10 cellular contexts compared by ENCODE assay signal in the genomic region with DNA sequence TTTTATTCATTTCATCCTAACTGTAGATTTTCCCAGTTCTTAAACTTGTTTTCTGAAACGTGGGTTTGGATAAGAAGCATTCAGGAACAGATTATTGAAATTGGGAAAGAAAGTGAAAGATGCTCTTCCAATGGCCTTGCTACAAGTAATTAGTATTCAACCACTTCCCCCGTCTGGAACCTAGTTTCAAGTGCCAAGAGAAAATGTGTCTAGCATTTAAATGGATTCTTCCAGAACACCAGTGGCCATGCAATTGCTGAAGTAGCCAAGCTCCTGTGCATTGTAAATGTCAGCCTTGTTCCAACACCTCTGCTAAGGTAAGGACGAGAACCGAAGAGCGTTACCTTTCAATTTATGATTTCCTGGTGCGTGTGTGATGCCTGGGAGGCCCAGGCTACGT.
DNase-seq lines count a peak whose midpoint lies in the region; ATAC-seq, FAIRE-seq and TF ChIP-seq lines count a peak whose summit lies in the region.
"Had no signal": no experiment of that assay in that cellular context is flagged by ENCODE, and none has a peak within 500 bp of the region (broad histone marks: within the 10 kb centered on the region; RNA-seq: fewer than 3 reads in every experiment).

No MANE protein-coding gene starts in this region.

- POLR2A ChIA-PET in CD8-positive, alpha-beta T cell (lab: Charles Lee) = interaction anchor here (1.6 kb wide), 1 partner anchor 77 kb away, joined by 6 read pairs; no protein-coding TSS in a partner anchor
- POLR2A ChIA-PET in activated B cell treated with CpG ODN at 0.5 μM for 24 hours (lab: Charles Lee) = interaction anchor here (1.2 to 2.0 kb wide), 2 partner anchors 24 to 77 kb away, joined by 7 to 9 read pairs; no protein-coding TSS in a partner anchor

- no peak overlapping the region for H2AFZ ChIP-seq in Karpas-422 (ENCODE audit: low read length)

- intact Hi-C loops in CD8-positive, alpha-beta T cell (cut with DNase I, micrococcal nuclease) = loop anchor here (1.0 to 10.0 kb wide), 4 partner anchors 69 to 224 kb away; a partner anchor contains a TSS
- intact Hi-C loops in activated B cell treated with CpG ODN at 0.5 μM for 24 hours (cut with micrococcal nuclease) (loop anchor here (1.0 kb wide), 1 partner anchor 77 kb away; no protein-coding TSS in a partner anchor), kidney (cut with DNase I) (no loop called here), vagina (cut with DNase I) (no loop called here)

- H3K4me1 Mint-ChIP-seq in CD8-positive, alpha-beta T cell (ENCODE audit: low read depth) = peaks cover 55% of the 10 kb centered on the region
- H3K4me1 Mint-ChIP-seq in activated B cell treated with CpG ODN at 0.5 μM for 24 hours = peaks cover 43% of the 10 kb centered on the region
- peaks cover 42 to 49% of the 10 kb centered on the region in 2 donors for H3K4me1 Mint-ChIP-seq in effector memory CD8-positive, alpha-beta T cell (ENCODE audit: low read depth in 2 of 2)

- no peaks in the 10 kb centered on the region for H3K36me3 ChIP-seq in CD8-positive, alpha-beta T cell (ENCODE audit: insufficient read depth, low read length)
- H3K36me3 ChIP-seq in kidney (ENCODE audit: control insufficient read depth in 1 of 2, insufficient read depth in 2 of 2, low read length in 2 of 2) (no peaks in the 10 kb centered on the region), vagina (no peaks in the 10 kb centered on the region), Karpas-422 (ENCODE audit: insufficient read depth, low read length) (no peaks in the 10 kb centered on the region)

- no peaks in the 10 kb centered on the region for H3K27me3 ChIP-seq in CD8-positive, alpha-beta T cell (ENCODE audit: insufficient read depth, low read length)
- no peaks in the 10 kb centered on the region for H3K27me3 ChIP-seq in vagina
- no peaks in the 10 kb centered on the region for H3K27me3 ChIP-seq in Karpas-422 (ENCODE audit: low read length)

- no peaks in the 10 kb centered on the region for H3K27me3 Mint-ChIP-seq in CD8-positive, alpha-beta T cell (ENCODE audit: low read depth)
- no peaks in the 10 kb centered on the region for H3K27me3 Mint-ChIP-seq in activated B cell treated with CpG ODN at 0.5 μM for 24 hours
- no peaks in the 10 kb centered on the region for H3K27me3 Mint-ChIP-seq in effector memory CD8-positive, alpha-beta T cell

- no peak for ATAC-seq in CD8-positive, alpha-beta T cell
- no peak for ATAC-seq in activated B cell treated with CpG ODN at 0.5 μM for 24 hours (ENCODE audit: low read depth)
- ATAC-seq in effector memory CD8-positive, alpha-beta T cell (replicated peaks) = no peak
- ATAC-seq: psoas muscle had no signal

- H3K9ac ChIP-seq in kidney (ENCODE audit: low read length in 2 of 2) (no peak overlapping the region), Karpas-422 (ENCODE audit: low read length) (no peak overlapping the region)

- no peak for DNase-seq in CD8-positive, alpha-beta T cell
- DNase-seq in activated B cell treated with CpG ODN at 0.5 μM for 24 hours (no peak), pons (ENCODE audit: low spot score) (peak; percentile 75), kidney (no peak), vagina (ENCODE audit: extremely low spot score in 2 of 2) (no peak), Karpas-422 (no peak)
- no peak for DNase-seq in effector memory CD8-positive, alpha-beta T cell
- DNase-seq in stimulated activated CD4-positive, alpha-beta T cell treated with anti-CD3 and anti-CD28 coated beads, Interleukin-2, amount 100 ng/mL, for 48 hours = no peak
- DNase-seq: psoas muscle had no signal

- no peaks in the 10 kb centered on the region for H3K9me3 ChIP-seq in CD8-positive, alpha-beta T cell (ENCODE audit: low read length)
- no peaks in the 10 kb centered on the region for H3K9me3 ChIP-seq in kidney (ENCODE audit: control insufficient read depth in 1 of 2, low read length in 2 of 2)
- no peaks in the 10 kb centered on the region for H3K9me3 ChIP-seq in vagina
- no peaks in the 10 kb centered on the region for H3K9me3 ChIP-seq in Karpas-422 (ENCODE audit: low read length)
- H3K9me3 ChIP-seq: psoas muscle had no signal

- H4K20me1 ChIP-seq in Karpas-422 (ENCODE audit: insufficient read depth, low read depth, low read length) = no peaks in the 10 kb centered on the region

- FAIRE-seq in kidney (lab: Jason Lieb, UNC) = no peak

- H3K27ac ChIP-seq in CD8-positive, alpha-beta T cell (ENCODE audit: low read depth, low read length) = peak overlapping the region; percentile 8
- no peak overlapping the region for H3K27ac ChIP-seq in kidney (ENCODE audit: low read depth in 2 of 2, low read length in 2 of 2)
- H3K27ac ChIP-seq in vagina = no peak overlapping the region
- H3K27ac ChIP-seq in Karpas-422 (ENCODE audit: low read length) = no peak overlapping the region
- H3K27ac ChIP-seq: psoas muscle, SK-N-MC had no signal

- TF ChIP-seq CTCF in CD8-positive, alpha-beta T cell (IDR thresholded peaks at IDR 0.05) = no peak
- TF ChIP-seq CTCF in activated B cell treated with CpG ODN at 0.5 μM for 24 hours (IDR thresholded peaks at IDR 0.05) = no peak
- TF ChIP-seq CTCF in kidney (IDR thresholded peaks at IDR 0.05; ENCODE audit: borderline replicate concordance, extremely low read depth, insufficient read depth) = no peak
- TF ChIP-seq CTCF in vagina (IDR thresholded peaks at IDR 0.05) = no peak

- H3K79me2 ChIP-seq in Karpas-422 (ENCODE audit: low read length) = no peaks in the 10 kb centered on the region

- peaks cover 40% of the 10 kb centered on the region for H3K4me1 ChIP-seq in CD8-positive, alpha-beta T cell (ENCODE audit: insufficient read depth, low read length)
- H3K4me1 ChIP-seq in kidney (ENCODE audit: control insufficient read depth in 1 of 2, insufficient read depth in 1 of 2, low read depth in 1 of 2, low read length in 2 of 2) (no peaks in the 10 kb centered on the region), vagina (peaks cover 15% of the 10 kb centered on the region), Karpas-422 (ENCODE audit: low read length) (no peaks in the 10 kb centered on the region)

- no peak overlapping the region for H3K4me3 ChIP-seq in CD8-positive, alpha-beta T cell (ENCODE audit: low read depth, low read length)
- H3K4me3 ChIP-seq in kidney (ENCODE audit: low read length in 2 of 2) (no peak overlapping the region), vagina (no peak overlapping the region), Karpas-422 (ENCODE audit: low read length) (no peak overlapping the region)
- H3K4me3 ChIP-seq: psoas muscle, SK-N-MC had no signal

- H3K36me3 Mint-ChIP-seq in CD8-positive, alpha-beta T cell = no peaks in the 10 kb centered on the region
- H3K36me3 Mint-ChIP-seq in activated B cell treated with CpG ODN at 0.5 μM for 24 hours (ENCODE audit: low read depth) = peaks cover 1% of the 10 kb centered on the region
- peaks cover 20% of the 10 kb centered on the region for H3K36me3 Mint-ChIP-seq in effector memory CD8-positive, alpha-beta T cell (ENCODE audit: insufficient read depth)

- no peak overlapping the region for H3K4me3 Mint-ChIP-seq in CD8-positive, alpha-beta T cell
- peak overlapping the region; percentile 24 for H3K4me3 Mint-ChIP-seq in activated B cell treated with CpG ODN at 0.5 μM for 24 hours
- H3K4me3 Mint-ChIP-seq in effector memory CD8-positive, alpha-beta T cell = peak overlapping the region; percentile 67 to 70

- H3K4me2 ChIP-seq in Karpas-422 (ENCODE audit: low read depth, low read length, poor library complexity, severe bottlenecking) = no peak overlapping the region

- no peaks in the 10 kb centered on the region for H3K9me2 ChIP-seq in Karpas-422 (replicated peaks; ENCODE audit: insufficient read depth, low read length)

- peak overlapping the region; percentile 92 for H3K27ac Mint-ChIP-seq in CD8-positive, alpha-beta T cell
- H3K27ac Mint-ChIP-seq in activated B cell treated with CpG ODN at 0.5 μM for 24 hours = peak overlapping the region; percentile 73
- peak overlapping the region; percentile 96 to 98 for H3K27ac Mint-ChIP-seq in effector memory CD8-positive, alpha-beta T cell

- CTCF ChIA-PET in CD8-positive, alpha-beta T cell (lab: Charles Lee) = interaction anchor here (1.1 to 1.3 kb wide), 3 partner anchors 69 to 136 kb away, joined by 4 read pairs; no protein-coding TSS in a partner anchor
- CTCF ChIA-PET in activated B cell treated with CpG ODN at 0.5 μM for 24 hours (lab: Charles Lee) = no interaction called here

- no peak for TF ChIP-seq POLR2A in vagina (IDR thresholded peaks at IDR 0.05)

- no peaks in the 10 kb centered on the region for H3K9me3 Mint-ChIP-seq in CD8-positive, alpha-beta T cell
- no peaks in the 10 kb centered on the region for H3K9me3 Mint-ChIP-seq in activated B cell treated with CpG ODN at 0.5 μM for 24 hours
- peaks cover 0 to 3% of the 10 kb centered on the region in 2 donors for H3K9me3 Mint-ChIP-seq in effector memory CD8-positive, alpha-beta T cell

Comparison
In these comparisons a context has a peak if more than half of its experiments do, and no peak if none do; other contexts are left out.
1. intact Hi-C loops: an anchor here in CD8-positive, alpha-beta T cell (1.0 to 10.0 kb wide) and activated B cell treated with CpG ODN at 0.5 μM for 24 hours (1.0 kb wide); none called in kidney and vagina.